ENCODE assay signal across 1 cellular context in genomic region chr6:10837997-10838793, GRCh38.
TF ChIP-seq lines count a peak whose summit lies in the region.

Gene MAK (minus strand): TSS chr6:10838539. CDS start chr6:10830648, 7,891 bp downstream.

TF ChIP-seq in HEK293, 187 proteins besides CTCF, POLR2A, EP300 and RAD21 (continued from another document and continues in another):
- TF ChIP-seq ZNF488 (tag by site-specific recombination; IDR thresholded peaks at IDR 0.05) (no peak), EGR2 (tag by site-specific recombination; IDR thresholded peaks at IDR 0.05; ENCODE audit: low read depth) (peak; percentile 83), GFI1B (tag by site-specific recombination; IDR thresholded peaks at IDR 0.05) (no peak), ZNF138 (tag by site-specific recombination; IDR thresholded peaks at IDR 0.05; ENCODE audit: borderline replicate concordance) (no peak), ZNF776 (tag by site-specific recombination; IDR thresholded peaks at IDR 0.05; ENCODE audit: borderline replicate concordance) (no peak), YY1 (tag by site-specific recombination; IDR thresholded peaks at IDR 0.05) (no peak), SETDB1 (IDR thresholded peaks at IDR 0.05; ENCODE audit: insufficient read length, low read length) (no peak), SP3 (tag by site-specific recombination; IDR thresholded peaks at IDR 0.05) (peak; percentile 96), ZNF677 (tag by site-specific recombination; IDR thresholded peaks at IDR 0.05) (no peak), ZNF266 (tag by site-specific recombination; IDR thresholded peaks at IDR 0.05; ENCODE audit: low read depth) (no peak), ZNF530 (tag by site-specific recombination; IDR thresholded peaks at IDR 0.05; ENCODE audit: low read depth) (no peak), KLF17 (tag by site-specific recombination; IDR thresholded peaks at IDR 0.05) (peak; percentile 66), ZFP37 (tag by site-specific recombination; IDR thresholded peaks at IDR 0.05) (no peak), ZSCAN5A (tag by site-specific recombination; IDR thresholded peaks at IDR 0.05) (no peak), ZNF571 (tag by site-specific recombination; IDR thresholded peaks at IDR 0.05) (no peak), ZNF521 (tag by site-specific recombination; IDR thresholded peaks at IDR 0.05) (no peak), AEBP2 (tag by site-specific recombination; IDR thresholded peaks at IDR 0.05; ENCODE audit: borderline replicate concordance) (no peak), GLI2 (tag by site-specific recombination; IDR thresholded peaks at IDR 0.05; ENCODE audit: borderline replicate concordance, low read depth) (no peak), ZNF354C (tag by site-specific recombination; IDR thresholded peaks at IDR 0.05; ENCODE audit: borderline replicate concordance, low read depth) (no peak), ZIC2 (tag by site-specific recombination; IDR thresholded peaks at IDR 0.05) (peak; percentile 58), ZNF624 (tag by site-specific recombination; IDR thresholded peaks at IDR 0.05) (no peak), ZNF585B (tag by site-specific recombination; IDR thresholded peaks at IDR 0.05) (no peak), ZNF792 (tag by site-specific recombination; IDR thresholded peaks at IDR 0.05) (no peak), ZNF558 (tag by site-specific recombination; IDR thresholded peaks at IDR 0.05) (no peak), MYNN (tag by site-specific recombination; IDR thresholded peaks at IDR 0.05; ENCODE audit: borderline replicate concordance) (no peak), ZNF701 (tag by site-specific recombination; IDR thresholded peaks at IDR 0.05) (no peak), ZNF596 (tag by site-specific recombination; IDR thresholded peaks at IDR 0.05) (no peak), ZNF843 (tag by site-specific recombination; IDR thresholded peaks at IDR 0.05) (0 out of 2 replicates have a peak, but pooled peaks have one; percentile 16), ZSCAN23 (tag by site-specific recombination; IDR thresholded peaks at IDR 0.05) (no peak), ZNF214 (tag by site-specific recombination; IDR thresholded peaks at IDR 0.05; ENCODE audit: borderline replicate concordance) (no peak), ZNF555 (tag by site-specific recombination; conservative IDR thresholded peaks at IDR 0.05) (no peak), SALL2 (tag by site-specific recombination; IDR thresholded peaks at IDR 0.05; ENCODE audit: borderline replicate concordance) (no peak), KLF9 (tag by site-specific recombination; IDR thresholded peaks at IDR 0.05; ENCODE audit: low read depth) (peak; percentile 85), ZBTB20 (tag by site-specific recombination; IDR thresholded peaks at IDR 0.05) (peak; percentile 78; the same call in 1 of the 2 replicates), ZNF248 (tag by site-specific recombination; IDR thresholded peaks at IDR 0.05) (no peak), ZNF48 (tag by site-specific recombination; IDR thresholded peaks at IDR 0.05) (no peak), ZNF692 (tag by site-specific recombination; IDR thresholded peaks at IDR 0.05) (peak; percentile 15; the same call in 1 of the 2 replicates), ZBTB1 (tag by site-specific recombination; IDR thresholded peaks at IDR 0.05) (no peak), KLF1 (tag by site-specific recombination; IDR thresholded peaks at IDR 0.05) (peak; percentile 39; the same call in 1 of the 2 replicates), ZNF10 (tag by site-specific recombination; IDR thresholded peaks at IDR 0.05) (peak; percentile 72; the same call in 1 of the 2 replicates), OSR2 (tag by site-specific recombination; IDR thresholded peaks at IDR 0.05) (no peak), ZBTB7A (tag by site-specific recombination; IDR thresholded peaks at IDR 0.05; ENCODE audit: low read depth) (peak; percentile 89), PBX3 (CRISPR knock-in tag; IDR thresholded peaks at IDR 0.05) (0 out of 2 replicates have a peak, but pooled peaks have one; percentile 49), ZNF660 (tag by site-specific recombination; IDR thresholded peaks at IDR 0.05) (peak; percentile 74; the same call in 1 of the 2 replicates)
- TF ChIP-seq, protein P1, sequence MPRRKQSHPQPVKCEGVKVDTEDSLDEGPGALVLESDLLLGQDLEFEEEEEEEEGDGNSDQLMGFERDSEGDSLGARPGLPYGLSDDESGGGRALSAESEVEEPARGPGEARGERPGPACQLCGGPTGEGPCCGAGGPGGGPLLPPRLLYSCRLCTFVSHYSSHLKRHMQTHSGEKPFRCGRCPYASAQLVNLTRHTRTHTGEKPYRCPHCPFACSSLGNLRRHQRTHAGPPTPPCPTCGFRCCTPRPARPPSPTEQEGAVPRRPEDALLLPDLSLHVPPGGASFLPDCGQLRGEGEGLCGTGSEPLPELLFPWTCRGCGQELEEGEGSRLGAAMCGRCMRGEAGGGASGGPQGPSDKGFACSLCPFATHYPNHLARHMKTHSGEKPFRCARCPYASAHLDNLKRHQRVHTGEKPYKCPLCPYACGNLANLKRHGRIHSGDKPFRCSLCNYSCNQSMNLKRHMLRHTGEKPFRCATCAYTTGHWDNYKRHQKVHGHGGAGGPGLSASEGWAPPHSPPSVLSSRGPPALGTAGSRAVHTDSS (tag by site-specific recombination; IDR thresholded peaks at IDR 0.05) = no peak
- TF ChIP-seq, protein P2, sequence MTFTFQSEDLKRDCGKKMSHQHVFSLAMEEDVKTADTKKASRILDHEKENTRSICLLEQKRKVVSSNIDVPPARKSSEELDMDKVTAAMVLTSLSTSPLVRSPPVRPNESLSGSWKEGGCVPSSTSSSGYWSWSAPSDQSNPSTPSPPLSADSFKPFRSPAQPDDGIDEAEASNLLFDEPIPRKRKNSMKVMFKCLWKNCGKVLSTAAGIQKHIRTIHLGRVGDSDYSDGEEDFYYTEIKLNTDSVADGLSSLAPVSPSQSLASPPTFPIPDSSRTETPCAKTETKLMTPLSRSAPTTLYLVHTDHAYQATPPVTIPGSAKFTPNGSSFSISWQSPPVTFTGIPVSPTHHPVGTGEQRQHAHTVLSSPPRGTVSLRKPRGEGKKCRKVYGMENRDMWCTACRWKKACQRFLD (tag by site-specific recombination; IDR thresholded peaks at IDR 0.05) = 0 out of 2 replicates have a peak, but pooled peaks have one; percentile 60
- TF ChIP-seq, protein P3, sequence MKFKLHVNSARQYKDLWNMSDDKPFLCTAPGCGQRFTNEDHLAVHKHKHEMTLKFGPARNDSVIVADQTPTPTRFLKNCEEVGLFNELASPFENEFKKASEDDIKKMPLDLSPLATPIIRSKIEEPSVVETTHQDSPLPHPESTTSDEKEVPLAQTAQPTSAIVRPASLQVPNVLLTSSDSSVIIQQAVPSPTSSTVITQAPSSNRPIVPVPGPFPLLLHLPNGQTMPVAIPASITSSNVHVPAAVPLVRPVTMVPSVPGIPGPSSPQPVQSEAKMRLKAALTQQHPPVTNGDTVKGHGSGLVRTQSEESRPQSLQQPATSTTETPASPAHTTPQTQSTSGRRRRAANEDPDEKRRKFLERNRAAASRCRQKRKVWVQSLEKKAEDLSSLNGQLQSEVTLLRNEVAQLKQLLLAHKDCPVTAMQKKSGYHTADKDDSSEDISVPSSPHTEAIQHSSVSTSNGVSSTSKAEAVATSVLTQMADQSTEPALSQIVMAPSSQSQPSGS (tag by site-specific recombination; IDR thresholded peaks at IDR 0.05; ENCODE audit: low read depth) = no peak
- TF ChIP-seq, protein P4, sequence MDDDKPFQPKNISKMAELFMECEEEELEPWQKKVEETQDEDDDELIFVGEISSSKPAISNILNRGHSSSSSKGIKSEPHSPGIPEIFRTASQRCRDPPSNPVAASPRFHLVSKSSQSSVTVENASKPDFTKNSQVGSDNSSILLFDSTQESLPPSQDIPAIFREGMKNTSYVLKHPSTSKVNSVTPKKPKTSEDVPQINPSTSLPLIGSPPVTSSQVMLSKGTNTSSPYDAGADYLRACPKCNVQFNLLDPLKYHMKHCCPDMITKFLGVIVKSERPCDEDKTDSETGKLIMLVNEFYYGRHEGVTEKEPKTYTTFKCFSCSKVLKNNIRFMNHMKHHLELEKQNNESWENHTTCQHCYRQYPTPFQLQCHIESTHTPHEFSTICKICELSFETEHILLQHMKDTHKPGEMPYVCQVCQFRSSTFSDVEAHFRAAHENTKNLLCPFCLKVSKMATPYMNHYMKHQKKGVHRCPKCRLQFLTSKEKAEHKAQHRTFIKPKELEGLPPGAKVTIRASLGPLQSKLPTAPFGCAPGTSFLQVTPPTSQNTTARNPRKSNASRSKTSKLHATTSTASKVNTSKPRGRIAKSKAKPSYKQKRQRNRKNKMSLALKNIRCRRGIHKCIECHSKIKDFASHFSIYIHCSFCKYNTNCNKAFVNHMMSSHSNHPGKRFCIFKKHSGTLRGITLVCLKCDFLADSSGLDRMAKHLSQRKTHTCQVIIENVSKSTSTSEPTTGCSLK (tag by site-specific recombination; IDR thresholded peaks at IDR 0.05) = no peak
- TF ChIP-seq, protein P5, sequence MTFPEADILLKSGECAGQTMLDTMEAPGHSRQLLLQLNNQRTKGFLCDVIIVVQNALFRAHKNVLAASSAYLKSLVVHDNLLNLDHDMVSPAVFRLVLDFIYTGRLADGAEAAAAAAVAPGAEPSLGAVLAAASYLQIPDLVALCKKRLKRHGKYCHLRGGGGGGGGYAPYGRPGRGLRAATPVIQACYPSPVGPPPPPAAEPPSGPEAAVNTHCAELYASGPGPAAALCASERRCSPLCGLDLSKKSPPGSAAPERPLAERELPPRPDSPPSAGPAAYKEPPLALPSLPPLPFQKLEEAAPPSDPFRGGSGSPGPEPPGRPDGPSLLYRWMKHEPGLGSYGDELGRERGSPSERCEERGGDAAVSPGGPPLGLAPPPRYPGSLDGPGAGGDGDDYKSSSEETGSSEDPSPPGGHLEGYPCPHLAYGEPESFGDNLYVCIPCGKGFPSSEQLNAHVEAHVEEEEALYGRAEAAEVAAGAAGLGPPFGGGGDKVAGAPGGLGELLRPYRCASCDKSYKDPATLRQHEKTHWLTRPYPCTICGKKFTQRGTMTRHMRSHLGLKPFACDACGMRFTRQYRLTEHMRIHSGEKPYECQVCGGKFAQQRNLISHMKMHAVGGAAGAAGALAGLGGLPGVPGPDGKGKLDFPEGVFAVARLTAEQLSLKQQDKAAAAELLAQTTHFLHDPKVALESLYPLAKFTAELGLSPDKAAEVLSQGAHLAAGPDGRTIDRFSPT (tag by site-specific recombination; IDR thresholded peaks at IDR 0.05) = no peak
